15 cellular contexts compared by ENCODE assay signal in genomic region chr4:108635070-108635655, GRCh38.
"Had no signal": no experiment of that assay in that cellular context is flagged by ENCODE, and none has a peak within 500 bp of the region (broad histone marks: within the 10 kb centered on the region; RNA-seq: fewer than 3 reads in every experiment).

No MANE protein-coding gene starts in this region.

- ATAC-seq: activated CD8-positive, alpha-beta memory T cell treated with anti-CD3 and anti-CD28 coated beads, Interleukin-2, amount 10 ng/mL, durations not matched to agents 7 days and 5 days; left ventricle myocardium superior; stimulated activated naive CD8-positive, alpha-beta T cell treated with anti-CD3 and anti-CD28 coated beads, Interleukin-15, amount 100 ng/mL, for 72 hours had no signal

- DNase-seq: activated CD4-positive, alpha-beta T cell treated with anti-CD3 and anti-CD28 coated beads, Interleukin-2, amount 50 U/mL, for 1 hour; activated CD4-positive, CD25-positive, alpha-beta regulatory T cell; activated CD8-positive, alpha-beta memory T cell treated with anti-CD3 and anti-CD28 coated beads, Interleukin-2, amount 10 ng/mL, durations not matched to agents 7 days and 5 days; adrenal gland; caudate nucleus; effector CD4-positive, alpha-beta T cell; hippocampal formation; left ventricle myocardium superior; stimulated activated CD4-positive, alpha-beta T cell treated with anti-CD3 and anti-CD28 coated beads, Interleukin-15, amount 100 ng/mL, for 24 hours; stimulated activated CD4-positive, alpha-beta T cell treated with anti-CD3 and anti-CD28 coated beads, Interleukin-4, amount 100 ng/mL, for 24 hours; stimulated activated naive CD8-positive, alpha-beta T cell treated with anti-CD3 and anti-CD28 coated beads, Interleukin-15, amount 100 ng/mL, for 72 hours had no signal

- H3K27me3 ChIP-seq: adrenal gland, vagina had no signal

- H3K9me3 ChIP-seq: adrenal gland, vagina had no signal

- H3K4me3 ChIP-seq: adrenal gland, coronary artery, vagina had no signal

- H3K27ac Mint-ChIP-seq: activated CD8-positive, alpha-beta memory T cell treated with anti-CD3 and anti-CD28 coated beads, Interleukin-2, amount 10 ng/mL, durations not matched to agents 7 days and 5 days; stimulated activated naive CD8-positive, alpha-beta T cell treated with anti-CD3 and anti-CD28 coated beads, Interleukin-15, amount 100 ng/mL, for 72 hours; T-helper 1 cell treated with Interleukin-12 subunit alpha and Interleukin-12 subunit beta and Interleukin-4 antibody, amounts not matched to agents 30 μg/mL and 1 μg/mL, for 36 hours had no signal

- H3K4me1 ChIP-seq: adrenal gland, vagina had no signal

- H3K27ac ChIP-seq: adrenal gland, coronary artery, epithelial cell of prostate, vagina had no signal

- H3K27me3 Mint-ChIP-seq: activated CD8-positive, alpha-beta memory T cell treated with anti-CD3 and anti-CD28 coated beads, Interleukin-2, amount 10 ng/mL, durations not matched to agents 7 days and 5 days; stimulated activated naive CD8-positive, alpha-beta T cell treated with anti-CD3 and anti-CD28 coated beads, Interleukin-15, amount 100 ng/mL, for 72 hours had no signal

- H3K9me3 Mint-ChIP-seq: stimulated activated naive CD8-positive, alpha-beta T cell treated with anti-CD3 and anti-CD28 coated beads, Interleukin-15, amount 100 ng/mL, for 72 hours; T-helper 1 cell treated with Interleukin-12 subunit alpha and Interleukin-12 subunit beta and Interleukin-4 antibody, amounts not matched to agents 30 μg/mL and 1 μg/mL, for 36 hours had no signal

- H3K4me3 Mint-ChIP-seq: activated CD8-positive, alpha-beta memory T cell treated with anti-CD3 and anti-CD28 coated beads, Interleukin-2, amount 10 ng/mL, durations not matched to agents 7 days and 5 days; stimulated activated naive CD8-positive, alpha-beta T cell treated with anti-CD3 and anti-CD28 coated beads, Interleukin-15, amount 100 ng/mL, for 72 hours; T-helper 1 cell treated with Interleukin-12 subunit alpha and Interleukin-12 subunit beta and Interleukin-4 antibody, amounts not matched to agents 30 μg/mL and 1 μg/mL, for 36 hours had no signal

- H3K4me1 Mint-ChIP-seq: activated CD8-positive, alpha-beta memory T cell treated with anti-CD3 and anti-CD28 coated beads, Interleukin-2, amount 10 ng/mL, durations not matched to agents 7 days and 5 days; stimulated activated naive CD8-positive, alpha-beta T cell treated with anti-CD3 and anti-CD28 coated beads, Interleukin-15, amount 100 ng/mL, for 72 hours had no signal
